Comparison of ENCODE assay signal across 15 cellular contexts in the genomic region with DNA sequence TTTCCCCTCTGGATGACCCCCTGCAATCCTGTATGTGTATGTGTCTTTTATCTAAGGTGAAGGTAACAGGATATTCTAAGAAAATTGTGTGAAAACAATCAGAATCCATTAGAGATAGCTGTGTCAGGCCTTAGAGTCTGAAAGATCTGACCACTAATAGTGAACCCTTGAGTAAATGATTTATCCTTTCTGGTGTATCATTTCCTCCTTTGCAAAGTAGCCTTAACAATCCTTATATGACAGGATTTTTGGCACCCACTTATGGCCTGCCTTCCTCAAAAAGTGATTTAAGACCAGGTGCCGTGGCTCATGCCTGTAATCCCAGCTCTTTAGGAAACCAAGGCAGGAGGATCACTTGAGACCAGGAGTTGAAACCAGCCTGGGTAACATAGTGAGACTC.
DNase-seq lines count a peak whose midpoint lies in the region; ATAC-seq, FAIRE-seq and TF ChIP-seq lines count a peak whose summit lies in the region.
"Had no signal": no experiment of that assay in that cellular context is flagged by ENCODE, and none has a peak within 500 bp of the region (broad histone marks: within the 10 kb centered on the region; RNA-seq: fewer than 3 reads in every experiment).

No MANE protein-coding gene starts in this region.

- peak; percentile 81 for ATAC-seq in GM18909 (IDR thresholded peaks at IDR 0.05; ENCODE audit: poor library complexity, unreplicated experiment)
- ATAC-seq in HG02642 (IDR thresholded peaks at IDR 0.05; ENCODE audit: poor library complexity, unreplicated experiment), result peak; percentile 55
- peak; percentile 92 for ATAC-seq in HG03571 (IDR thresholded peaks at IDR 0.05; ENCODE audit: unreplicated experiment)
- peak in 3 of 4 donors; percentile 41 to 62 (median 44) for ATAC-seq in pancreas
- ATAC-seq in HG02798 (IDR thresholded peaks at IDR 0.05; ENCODE audit: poor library complexity, unreplicated experiment), result no peak
- ATAC-seq: activated T-helper 17 cell treated with anti-CD3 and anti-CD28 coated beads, Interleukin-2, amount 50 U/mL, for 72 hours had no signal

- TF ChIP-seq CTCF in pancreas (IDR thresholded peaks at IDR 0.05) (no peak), spleen (IDR thresholded peaks at IDR 0.05 in 8 of 11, conservative IDR thresholded peaks at IDR 0.05 in 3 of 11) (no peak)

- 58 to 74% methylated on average over 1 of the region's 1 CpG for WGBS in pancreas, 2 donors
- WGBS in spleen, 5 donors, result 48 to 95% (median 79%) methylated on average over 1 of the region's 1 CpG

- TF ChIP-seq POLR2A in spleen (IDR thresholded peaks at IDR 0.05), result no peak

- FAIRE-seq in pancreas (lab: Jason Lieb, UNC), result no peak
- FAIRE-seq: D721Med, G401.6 had no signal

- peak overlapping the region in 1 of 4 donors; percentile 4 for H3K27ac ChIP-seq in pancreas
- no peak overlapping the region for H3K27ac ChIP-seq in spleen
- H3K27ac ChIP-seq: adrenal gland, esophagus muscularis mucosa, VCaP had no signal

- H3K36me3 ChIP-seq in pancreas (no peaks in the 10 kb centered on the region), spleen (peaks cover 0 to 14% (median 0%) of the 10 kb centered on the region in 6 donors)

- H3K27me3 ChIP-seq in pancreas (no peaks in the 10 kb centered on the region), spleen (replicated peaks in 1 of 7) (no peaks in the 10 kb centered on the region)
- H3K27me3 ChIP-seq: adrenal gland, esophagus muscularis mucosa had no signal

- DNase-seq in pancreas (no peak), foreskin melanocyte (no peak), spleen (no peak)
- DNase-seq: adrenal gland; NCI-H446; stimulated activated CD4-positive, alpha-beta T cell treated with anti-CD3 and anti-CD28 coated beads, Interleukin-12 subunit alpha, Interleukin-12 subunit beta, amount 100 ng/mL, for 4 hours had no signal

- no peak overlapping the region for H3K4me3 ChIP-seq in pancreas
- no peak overlapping the region for H3K4me3 ChIP-seq in spleen
- H3K4me3 ChIP-seq: adrenal gland, esophagus muscularis mucosa had no signal

- intact Hi-C loops in pancreas (cut with DNase I) (no loop called here), spleen (cut with DNase I; ENCODE audit: low total_unique reads) (no loop called here)

- H3K9me3 ChIP-seq in pancreas (no peaks in the 10 kb centered on the region), spleen (no peaks in the 10 kb centered on the region)
- H3K9me3 ChIP-seq: adrenal gland, esophagus muscularis mucosa had no signal

- H3K4me1 ChIP-seq in pancreas, result no peaks in the 10 kb centered on the region
- peaks cover 0 to 11% (median 0%) of the 10 kb centered on the region in 6 donors for H3K4me1 ChIP-seq in spleen
- H3K4me1 ChIP-seq: adrenal gland had no signal
